21 cellular contexts compared by ENCODE assay signal in genomic region chr10:77842652-77843212, GRCh38.
"Had no signal": no experiment of that assay in that cellular context is flagged by ENCODE, and none has a peak within 500 bp of the region (broad histone marks: within the 10 kb centered on the region; RNA-seq: fewer than 3 reads in every experiment).

No MANE protein-coding gene starts in this region.

- H3K36me3 Mint-ChIP-seq: activated naive CD8-positive, alpha-beta T cell; naive B cell had no signal

- H3K4me3 Mint-ChIP-seq: activated CD4-positive, alpha-beta T cell treated with anti-CD3 and anti-CD28 coated beads, Interleukin-2, amount 10 ng/mL, durations not matched to agents 24 days and 14 days; activated CD8-positive, alpha-beta T cell treated with anti-CD3 and anti-CD28 coated beads, Interleukin-2, amount 10 ng/mL, durations not matched to agents 7 days and 5 days; activated naive CD8-positive, alpha-beta T cell; naive B cell; T-helper 1 cell treated with Interleukin-12 subunit alpha and Interleukin-12 subunit beta and Interleukin-4 antibody, amounts not matched to agents 30 μg/mL and 1 μg/mL, for 36 hours had no signal

- H3K36me3 ChIP-seq: neutrophil had no signal

- FAIRE-seq: colon had no signal

- H3K9me3 Mint-ChIP-seq: activated CD4-positive, alpha-beta T cell treated with anti-CD3 and anti-CD28 coated beads, Interleukin-2, amount 10 ng/mL, durations not matched to agents 24 days and 14 days; naive B cell; T-helper 1 cell treated with Interleukin-12 subunit alpha and Interleukin-12 subunit beta and Interleukin-4 antibody, amounts not matched to agents 30 μg/mL and 1 μg/mL, for 36 hours had no signal

- H3K27ac Mint-ChIP-seq: activated CD4-positive, alpha-beta T cell treated with anti-CD3 and anti-CD28 coated beads, Interleukin-2, amount 10 ng/mL, durations not matched to agents 24 days and 14 days; activated CD8-positive, alpha-beta T cell treated with anti-CD3 and anti-CD28 coated beads, Interleukin-2, amount 10 ng/mL, durations not matched to agents 7 days and 5 days; activated naive CD8-positive, alpha-beta T cell; T-helper 1 cell treated with Interleukin-12 subunit alpha and Interleukin-12 subunit beta and Interleukin-4 antibody, amounts not matched to agents 30 μg/mL and 1 μg/mL, for 36 hours had no signal

- H3K9me3 ChIP-seq: body of pancreas, neutrophil, upper lobe of left lung had no signal

- H3K27me3 ChIP-seq: body of pancreas, neutrophil, upper lobe of left lung had no signal

- ATAC-seq: activated CD8-positive, alpha-beta T cell treated with anti-CD3 and anti-CD28 coated beads, Interleukin-2, amount 10 ng/mL, durations not matched to agents 7 days and 5 days; body of pancreas; left colon had no signal

- H3K4me3 ChIP-seq: body of pancreas, lung, upper lobe of left lung had no signal

- DNase-seq: activated CD4-positive, alpha-beta T cell treated with anti-CD3 and anti-CD28 coated beads, Interleukin-2, amount 10 ng/mL, durations not matched to agents 24 days and 14 days; activated CD8-positive, alpha-beta memory T cell treated with anti-CD3 and anti-CD28 coated beads, Interleukin-2, amount 50 U/mL, for 4 hours; activated CD8-positive, alpha-beta T cell treated with anti-CD3 and anti-CD28 coated beads, Interleukin-2, amount 10 ng/mL, durations not matched to agents 7 days and 5 days; activated gamma-delta T cell treated with Interleukin-2 at 50 U/mL for 16 hours; activated T-cell treated with anti-CD3 and anti-CD28 coated beads, Interleukin-2, amount 50 U/mL, for 48 hours; amniotic stem cell; body of pancreas; caudate nucleus; foreskin fibroblast; left colon; midbrain; naive B cell; stimulated activated CD4-positive, alpha-beta T cell treated with anti-CD3 and anti-CD28 coated beads, Interleukin-15, amount 100 ng/mL, for 24 hours; stimulated activated CD4-positive, alpha-beta T cell treated with anti-CD3 and anti-CD28 coated beads, Interleukin-4, amount 100 ng/mL, for 1 hour; stimulated activated naive CD4-positive, alpha-beta T cell treated with Interleukin-2 at 50 U/mL for 16 hours; upper lobe of left lung had no signal

- H3K27me3 Mint-ChIP-seq: activated CD4-positive, alpha-beta T cell treated with anti-CD3 and anti-CD28 coated beads, Interleukin-2, amount 10 ng/mL, durations not matched to agents 24 days and 14 days; activated naive CD8-positive, alpha-beta T cell; naive B cell had no signal

- H3K27ac ChIP-seq: body of pancreas, neutrophil, upper lobe of left lung had no signal

- H3K4me1 ChIP-seq: body of pancreas had no signal
